Comparison of ENCODE assay signal across 22 cellular contexts in genomic region chr4:11611868-11612267, GRCh38.
"Had no signal": no experiment of that assay in that cellular context is flagged by ENCODE, and none has a peak within 500 bp of the region (broad histone marks: within the 10 kb centered on the region; RNA-seq: fewer than 3 reads in every experiment).

No MANE protein-coding gene starts in this region.

- H3K9me3 ChIP-seq: esophagus muscularis mucosa, gastroesophageal sphincter, pancreas, thyroid gland, upper lobe of left lung, uterus had no signal

- H3K4me3 ChIP-seq: esophagus muscularis mucosa, gastroesophageal sphincter, lung, pancreas, smooth muscle cell, thyroid gland, upper lobe of left lung, uterus had no signal

- FAIRE-seq: endometrium, keratinocyte, pancreas had no signal

- H3K27ac ChIP-seq: epithelial cell of prostate, esophagus muscularis mucosa, gastroesophageal sphincter, pancreas, thyroid gland, upper lobe of left lung, uterus had no signal

- H3K4me1 ChIP-seq: esophagus muscularis mucosa, gastroesophageal sphincter, thyroid gland, upper lobe of left lung, uterus had no signal

- H3K4me2 ChIP-seq: smooth muscle cell had no signal

- ATAC-seq: gastroesophageal sphincter, left ventricle myocardium superior, right cardiac atrium had no signal

- DNase-seq: effector memory CD4-positive, alpha-beta T cell; glutamatergic neuron; immature natural killer cell; left ventricle myocardium superior; mesenchymal stem cell; midbrain; naive B cell; occipital lobe; pancreas; right cardiac atrium; stimulated activated CD4-positive, alpha-beta T cell treated with anti-CD3 and anti-CD28 coated beads, Interleukin-2, amount 100 ng/mL, for 48 hours; stimulated activated naive CD4-positive, alpha-beta T cell treated with Interleukin-2 at 50 U/mL for 16 hours; thyroid gland; upper lobe of left lung; uterus had no signal
